Comparison of ENCODE assay signal across 1 cellular context in genomic region chr11:6563121-6563619, GRCh38.
TF ChIP-seq lines count a peak whose summit lies in the region.

No MANE protein-coding gene starts in this region.

TF ChIP-seq in WTC11, 78 proteins besides CTCF, POLR2A, EP300 and RAD21 (continued from another document):
- TF ChIP-seq, protein P1, sequence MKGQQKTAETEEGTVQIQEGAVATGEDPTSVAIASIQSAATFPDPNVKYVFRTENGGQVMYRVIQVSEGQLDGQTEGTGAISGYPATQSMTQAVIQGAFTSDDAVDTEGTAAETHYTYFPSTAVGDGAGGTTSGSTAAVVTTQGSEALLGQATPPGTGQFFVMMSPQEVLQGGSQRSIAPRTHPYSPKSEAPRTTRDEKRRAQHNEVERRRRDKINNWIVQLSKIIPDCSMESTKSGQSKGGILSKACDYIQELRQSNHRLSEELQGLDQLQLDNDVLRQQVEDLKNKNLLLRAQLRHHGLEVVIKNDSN (CRISPR knock-in tag; IDR thresholded peaks at IDR 0.05): no peak
- TF ChIP-seq HMGA2 (CRISPR knock-in tag; IDR thresholded peaks at IDR 0.05) (no peak), CDX4 (CRISPR knock-in tag; IDR thresholded peaks at IDR 0.05; ENCODE audit: borderline replicate concordance) (no peak), SMAD4 (CRISPR knock-in tag; IDR thresholded peaks at IDR 0.05) (no peak), RELA (CRISPR knock-in tag; IDR thresholded peaks at IDR 0.05; ENCODE audit: borderline replicate concordance) (no peak), ZMAT4 (CRISPR knock-in tag; IDR thresholded peaks at IDR 0.05) (no peak), ZNF281 (CRISPR knock-in tag; IDR thresholded peaks at IDR 0.05) (no peak)
- TF ChIP-seq, protein P2, sequence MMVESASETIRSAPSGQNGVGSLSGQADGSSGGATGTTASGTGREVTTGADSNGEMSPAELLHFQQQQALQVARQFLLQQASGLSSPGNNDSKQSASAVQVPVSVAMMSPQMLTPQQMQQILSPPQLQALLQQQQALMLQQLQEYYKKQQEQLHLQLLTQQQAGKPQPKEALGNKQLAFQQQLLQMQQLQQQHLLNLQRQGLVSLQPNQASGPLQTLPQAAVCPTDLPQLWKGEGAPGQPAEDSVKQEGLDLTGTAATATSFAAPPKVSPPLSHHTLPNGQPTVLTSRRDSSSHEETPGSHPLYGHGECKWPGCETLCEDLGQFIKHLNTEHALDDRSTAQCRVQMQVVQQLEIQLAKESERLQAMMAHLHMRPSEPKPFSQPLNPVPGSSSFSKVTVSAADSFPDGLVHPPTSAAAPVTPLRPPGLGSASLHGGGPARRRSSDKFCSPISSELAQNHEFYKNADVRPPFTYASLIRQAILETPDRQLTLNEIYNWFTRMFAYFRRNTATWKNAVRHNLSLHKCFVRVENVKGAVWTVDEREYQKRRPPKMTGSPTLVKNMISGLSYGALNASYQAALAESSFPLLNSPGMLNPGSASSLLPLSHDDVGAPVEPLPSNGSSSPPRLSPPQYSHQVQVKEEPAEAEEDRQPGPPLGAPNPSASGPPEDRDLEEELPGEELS (CRISPR knock-in tag; IDR thresholded peaks at IDR 0.05): no peak
